In genomic region chr14:30445394-30445793, GRCh38 we compare ENCODE assay signal across 16 cellular contexts.
DNase-seq lines count a peak whose midpoint lies in the region; ATAC-seq lines count a peak whose summit lies in the region.
"Had no signal": no experiment of that assay in that cellular context is flagged by ENCODE, and none has a peak within 500 bp of the region (broad histone marks: within the 10 kb centered on the region; RNA-seq: fewer than 3 reads in every experiment).

No MANE protein-coding gene starts in this region.

- ATAC-seq in GM18867 (IDR thresholded peaks at IDR 0.05; ENCODE audit: unreplicated experiment) (no peak), HG02981 (IDR thresholded peaks at IDR 0.05; ENCODE audit: unreplicated experiment) (no peak)
- ATAC-seq: GM23338 had no signal

- peak overlapping the region; percentile 84 for H3K27ac ChIP-seq in caudate nucleus (ENCODE audit: low read depth, low read length)
- H3K27ac ChIP-seq: KMS-11, SK-N-MC had no signal

- DNase-seq in COR-L47 (lab: John Stamatoyannopoulos, UW) = peak; percentile 19
- DNase-seq in DMS53 treated with DMSO at 0.1 percent for 48 hours (lab: John Stamatoyannopoulos, UW; ENCODE audit: unreplicated experiment) = peak; percentile 1
- DNase-seq in NCI-H774 (lab: John Stamatoyannopoulos, UW) = peak; percentile 85
- no peak for DNase-seq in caudate nucleus (lab: John Stamatoyannopoulos, UW)
- DNase-seq in stimulated activated CD8-positive, alpha-beta memory T cell treated with anti-CD3 and anti-CD28 coated beads, Interleukin-4, amount 100 ng/mL, for 48 hours = no peak
- DNase-seq in NCI-H2196 (lab: John Stamatoyannopoulos, UW; ENCODE audit: unreplicated experiment) = no peak
- DNase-seq: ACHN, AML-193, NCI-H1930, NCI-H524 treated with DMSO at 0.1 percent for 48 hours, T1000 had no signal

Comparison
In these comparisons a context has a peak if more than half of its experiments do, and no peak if none do; other contexts are left out.
1. DNase-seq: peak in COR-L47 (single experiment), DMS53 treated with DMSO at 0.1 percent for 48 hours (single experiment) and NCI-H774 (single experiment); none in caudate nucleus (0 of 61), stimulated activated CD8-positive, alpha-beta memory T cell treated with anti-CD3 and anti-CD28 coated beads, Interleukin-4, amount 100 ng/mL, for 48 hours (single experiment) and NCI-H2196 (single experiment).